14 cellular contexts compared by ENCODE assay signal in the genomic region with DNA sequence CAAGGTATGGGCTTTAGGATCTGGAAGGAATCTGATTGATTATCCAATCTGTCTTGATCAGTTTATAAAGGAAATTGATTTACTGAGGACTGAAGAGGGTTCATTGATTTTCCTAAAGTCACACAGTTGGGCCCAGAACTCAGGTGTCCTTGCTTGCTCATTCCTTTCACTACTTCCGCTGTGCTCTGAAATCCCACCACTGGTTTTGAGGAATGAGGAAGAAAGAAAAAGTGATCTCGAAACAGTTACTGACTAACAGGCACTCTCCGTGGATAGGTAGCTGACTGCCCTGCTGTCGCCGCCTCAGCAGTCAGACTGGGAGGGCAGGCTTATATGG. TPM values are rescaled to one million over a fixed set of nuclear protein-coding genes. Genes with fewer than 3 reads are reported as not detected.
DNase-seq lines count a peak whose midpoint lies in the region; ATAC-seq, FAIRE-seq and TF ChIP-seq lines count a peak whose summit lies in the region.
"Had no signal": no experiment of that assay in that cellular context is flagged by ENCODE, and none has a peak within 500 bp of the region (broad histone marks: within the 10 kb centered on the region; RNA-seq: fewer than 3 reads in every experiment).

A gene with protein sequence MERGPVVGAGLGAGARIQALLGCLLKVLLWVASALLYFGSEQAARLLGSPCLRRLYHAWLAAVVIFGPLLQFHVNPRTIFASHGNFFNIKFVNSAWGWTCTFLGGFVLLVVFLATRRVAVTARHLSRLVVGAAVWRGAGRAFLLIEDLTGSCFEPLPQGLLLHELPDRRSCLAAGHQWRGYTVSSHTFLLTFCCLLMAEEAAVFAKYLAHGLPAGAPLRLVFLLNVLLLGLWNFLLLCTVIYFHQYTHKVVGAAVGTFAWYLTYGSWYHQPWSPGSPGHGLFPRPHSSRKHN (plus strand): TSS at position 280 of the 337 bp plus-strand sequence. CDS start 905 bp downstream, outside the sequence.

- intact Hi-C loops in CD14-positive monocyte (cut with micrococcal nuclease): loop anchor here in 1 of 2 donors (10.0 kb wide), 1 partner anchor 104 kb away; a partner anchor contains a TSS
- intact Hi-C loops in Right ventricle myocardium superior (cut with DNase I): no loop called here

- DNase-seq in CD14-positive monocyte (ENCODE audit: low spot score) (no peak), NOMO-1 treated with DMSO at 0.1 percent for 48 hours (lab: John Stamatoyannopoulos, UW; ENCODE audit: unreplicated experiment) (peak; percentile 76), Right ventricle myocardium superior (no peak), ACHN (no peak), cerebellar nuclear complex (lab: John Stamatoyannopoulos, UW) (no peak), RCC 7860 (ENCODE audit: low spot score) (no peak)
- DNase-seq: activated CD8-positive, alpha-beta memory T cell treated with anti-CD3 and anti-CD28 coated beads for 24 hours; activated gamma-delta T cell; DMS79; HCEC 1CT; NCI-H1105; PC-9 had no signal

- H3K36me3 Mint-ChIP-seq in CD14-positive monocyte (peaks cover 11 to 26% of the 10 kb centered on the region in 2 donors), nephron (ENCODE audit: low read depth) (peaks cover under 1% of the 10 kb centered on the region)

- H3K9me3 Mint-ChIP-seq in CD14-positive monocyte (peaks cover 0 to 1% (median 0%) of the 10 kb centered on the region in 7 donors), nephron (no peaks in the 10 kb centered on the region)

- peaks cover 13% of the 10 kb centered on the region for H3K4me1 Mint-ChIP-seq in CD14-positive monocyte
- H3K4me1 Mint-ChIP-seq in nephron: peaks cover 38% of the 10 kb centered on the region

- TF ChIP-seq CTCF in CD14-positive monocyte (IDR thresholded peaks at IDR 0.05) (no peak), nephron (IDR thresholded peaks at IDR 0.05; ENCODE audit: unreplicated experiment in 3 of 3) (no peak)

- no peaks in the 10 kb centered on the region for H3K27me3 Mint-ChIP-seq in CD14-positive monocyte (ENCODE audit: low read depth in 3 of 3)
- no peaks in the 10 kb centered on the region for H3K27me3 Mint-ChIP-seq in nephron (ENCODE audit: low read depth)

- no peak for FAIRE-seq in RCC 7860 (lab: Jason Lieb, UNC)

- in situ Hi-C loops in ACHN (cut with HindIII; ENCODE audit: low pct_ligation_motif_present, low pct_unique_long_range_greater_than_20kb, low sequenced_read_pairs): no loop called here

- H3K27ac Mint-ChIP-seq in CD14-positive monocyte (peak within 1 kb of the TSS in 4 of 7 donors; percentile 2 to 86 (median 57)), nephron (peak within 1 kb of the TSS; percentile 54 to 87 (median 84))

- H3K4me3 Mint-ChIP-seq in CD14-positive monocyte (no peak within 1 kb of the TSS), nephron (peak within 1 kb of the TSS in 2 of 3 experiments; percentile 79 to 81)

- no peak for ATAC-seq in Right ventricle myocardium superior (ENCODE audit: poor library complexity)
- no peak for ATAC-seq in GM21526 (IDR thresholded peaks at IDR 0.05; ENCODE audit: low FRiP score, unreplicated experiment)

RNA-seq across cellular contexts. Expression of the gene that starts here (rescaled TPM):
- polyA plus RNA-seq in CD14-positive monocyte: not detected
- 126 TPM for total RNA-seq in Right ventricle myocardium superior

Comparison
In these comparisons a context has a peak if more than half of its experiments do, and no peak if none do; other contexts are left out.
1. H3K4me3 Mint-ChIP-seq: peak in nephron (2 of 3); none in CD14-positive monocyte (0 of 2).